In the genomic region with DNA sequence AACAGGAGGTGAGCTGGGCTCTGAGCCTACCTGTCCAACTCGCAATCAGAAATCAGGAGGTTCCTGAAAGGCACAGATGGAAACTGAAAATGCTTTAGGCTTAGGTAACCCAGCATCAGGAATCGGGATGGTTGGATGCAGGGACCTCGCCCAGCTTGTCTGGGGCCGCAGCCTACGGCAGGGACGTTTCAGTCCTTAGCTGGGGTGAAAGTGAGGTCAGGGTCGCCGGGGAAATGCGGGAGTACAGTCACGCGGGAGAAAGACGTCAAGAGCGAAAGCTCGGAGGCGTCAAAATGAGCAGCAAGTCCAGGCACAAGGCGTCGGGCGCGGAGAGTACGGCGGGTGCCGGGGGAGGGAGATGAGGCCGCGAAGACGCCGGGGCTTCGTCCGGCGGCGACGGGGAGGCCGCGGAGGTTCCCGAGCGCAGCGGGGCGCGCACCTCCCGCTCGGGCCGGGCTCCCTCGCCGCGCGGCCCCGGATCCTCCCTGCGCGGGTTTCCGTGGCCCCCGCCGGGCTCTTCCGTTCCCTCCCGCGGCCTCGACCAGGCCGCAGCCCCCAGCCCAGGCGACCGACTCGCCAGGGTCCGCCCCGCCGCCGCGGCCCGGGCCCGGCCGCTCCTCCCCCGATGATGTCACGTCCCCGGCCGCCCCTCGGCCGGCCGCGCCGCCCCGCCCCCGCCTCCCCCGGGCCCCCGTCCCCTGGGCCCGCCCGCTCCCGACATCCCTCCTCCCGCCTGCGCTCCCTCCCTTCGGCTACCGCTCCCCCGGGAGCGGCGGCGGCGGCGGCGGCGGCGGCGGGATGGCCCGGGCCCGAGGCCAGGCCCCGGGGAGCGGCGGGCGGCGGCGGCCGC, we compare ENCODE assay signal across 1 cellular context.
TF ChIP-seq lines count a peak whose summit lies in the region.

A gene with protein sequence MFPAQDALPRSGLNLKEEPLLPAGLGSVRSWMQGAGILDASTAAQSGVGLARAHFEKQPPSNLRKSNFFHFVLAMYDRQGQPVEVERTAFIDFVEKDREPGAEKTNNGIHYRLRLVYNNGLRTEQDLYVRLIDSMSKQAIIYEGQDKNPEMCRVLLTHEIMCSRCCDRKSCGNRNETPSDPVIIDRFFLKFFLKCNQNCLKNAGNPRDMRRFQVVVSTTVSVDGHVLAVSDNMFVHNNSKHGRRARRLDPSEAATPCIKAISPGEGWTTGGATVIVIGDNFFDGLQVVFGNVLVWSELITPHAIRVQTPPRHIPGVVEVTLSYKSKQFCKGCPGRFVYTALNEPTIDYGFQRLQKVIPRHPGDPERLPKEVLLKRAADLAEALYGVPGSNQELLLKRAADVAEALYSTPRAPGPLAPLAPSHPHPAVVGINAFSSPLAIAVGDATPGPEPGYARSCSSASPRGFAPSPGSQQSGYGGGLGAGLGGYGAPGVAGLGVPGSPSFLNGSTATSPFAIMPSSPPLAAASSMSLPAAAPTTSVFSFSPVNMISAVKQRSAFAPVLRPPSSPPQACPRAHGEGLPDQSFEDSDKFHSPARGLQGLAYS (plus strand): TSS at position 745 of the 850 bp plus-strand sequence. CDS start 866 bp downstream, outside the sequence.

TF ChIP-seq in GM12878, 131 proteins besides CTCF, POLR2A, EP300 and RAD21 (continued from another document):
- TF ChIP-seq, protein P1, sequence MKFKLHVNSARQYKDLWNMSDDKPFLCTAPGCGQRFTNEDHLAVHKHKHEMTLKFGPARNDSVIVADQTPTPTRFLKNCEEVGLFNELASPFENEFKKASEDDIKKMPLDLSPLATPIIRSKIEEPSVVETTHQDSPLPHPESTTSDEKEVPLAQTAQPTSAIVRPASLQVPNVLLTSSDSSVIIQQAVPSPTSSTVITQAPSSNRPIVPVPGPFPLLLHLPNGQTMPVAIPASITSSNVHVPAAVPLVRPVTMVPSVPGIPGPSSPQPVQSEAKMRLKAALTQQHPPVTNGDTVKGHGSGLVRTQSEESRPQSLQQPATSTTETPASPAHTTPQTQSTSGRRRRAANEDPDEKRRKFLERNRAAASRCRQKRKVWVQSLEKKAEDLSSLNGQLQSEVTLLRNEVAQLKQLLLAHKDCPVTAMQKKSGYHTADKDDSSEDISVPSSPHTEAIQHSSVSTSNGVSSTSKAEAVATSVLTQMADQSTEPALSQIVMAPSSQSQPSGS (IDR thresholded peaks at IDR 0.05; ENCODE audit: low read length): no peak
- no peak for TF ChIP-seq NBN (IDR thresholded peaks at IDR 0.05)
